ENCODE assay signal across 21 cellular contexts in genomic region chr10:3195286-3195685, GRCh38. TPM values are rescaled to one million over a fixed set of nuclear protein-coding genes. Genes with fewer than 3 reads are reported as not detected.
DNase-seq lines count a peak whose midpoint lies in the region; ATAC-seq and TF ChIP-seq lines count a peak whose summit lies in the region.
"Had no signal": no experiment of that assay in that cellular context is flagged by ENCODE, and none has a peak within 500 bp of the region (broad histone marks: within the 10 kb centered on the region; RNA-seq: fewer than 3 reads in every experiment).

No MANE protein-coding gene starts in this region.

- H3K27me3 ChIP-seq in trophoblast cell (ENCODE audit: insufficient read depth, low read length) (no peaks in the 10 kb centered on the region), smooth muscle cell (ENCODE audit: low read depth) (no peaks in the 10 kb centered on the region)

- H3K4me3 ChIP-seq in trophoblast cell (ENCODE audit: low read depth, low read length) (no peak overlapping the region), smooth muscle cell (no peak overlapping the region)
- H3K4me3 ChIP-seq: A549, GM23338 had no signal

- no peak overlapping the region for H2AK5ac ChIP-seq in trophoblast cell (ENCODE audit: low read length)

- H3K4me1 Mint-ChIP-seq in T-helper 17 cell, result peaks cover 19% of the 10 kb centered on the region

- H3F3A ChIP-seq in smooth muscle cell (ENCODE audit: low read depth), result no peaks in the 10 kb centered on the region

- H4K20me1 ChIP-seq in smooth muscle cell (ENCODE audit: low read depth), result no peaks in the 10 kb centered on the region

- no peak overlapping the region for H3K23ac ChIP-seq in trophoblast cell (ENCODE audit: low read length)

- H2BK120ac ChIP-seq in trophoblast cell (ENCODE audit: insufficient read depth, low read length, poor library complexity), result no peak overlapping the region

- no peaks in the 10 kb centered on the region for H3K36me3 ChIP-seq in trophoblast cell (ENCODE audit: control insufficient read depth in 1 of 2, insufficient read depth in 2 of 2, low read length in 2 of 2)
- H3K36me3 ChIP-seq in smooth muscle cell (ENCODE audit: low read depth), result no peaks in the 10 kb centered on the region

- H3K27me3 Mint-ChIP-seq in T-helper 17 cell, result peaks cover 33% of the 10 kb centered on the region

- no peak overlapping the region for H2BK12ac ChIP-seq in trophoblast cell (ENCODE audit: low read length)

- peak overlapping the region; percentile 41 for H3K27ac Mint-ChIP-seq in T-helper 17 cell
- H3K27ac Mint-ChIP-seq: CD4-positive, alpha-beta T cell; GM23338; HFFc6 had no signal

- H3K14ac ChIP-seq in trophoblast cell (ENCODE audit: low read length), result no peak overlapping the region

- H4K12ac ChIP-seq in trophoblast cell (ENCODE audit: low read depth, low read length), result no peak overlapping the region

- H3K79me2 ChIP-seq in trophoblast cell (ENCODE audit: control insufficient read depth, insufficient read depth, low read length, poor library complexity), result no peaks in the 10 kb centered on the region
- no peaks in the 10 kb centered on the region for H3K79me2 ChIP-seq in smooth muscle cell (ENCODE audit: low read depth)

- WGBS in trophoblast cell (ENCODE audit: extremely low coverage, insufficient coverage, insufficient read length), result no CpG with 5 or more reads among the region's 11 CpGs
- 70% methylated on average over 11 of the region's 11 CpGs for WGBS in smooth muscle cell (ENCODE audit: low lambda C conversion rate)

- no peak overlapping the region for H3K4ac ChIP-seq in trophoblast cell (ENCODE audit: low read depth, low read length)

- H3K4me2 ChIP-seq in trophoblast cell (ENCODE audit: low read length) (no peak overlapping the region), smooth muscle cell (no peak overlapping the region)
- H3K4me2 ChIP-seq: A549, GM23338 had no signal

- H4K8ac ChIP-seq in trophoblast cell (ENCODE audit: low read depth, low read length), result no peak overlapping the region

- H3K27ac ChIP-seq in trophoblast cell (ENCODE audit: low read depth, low read length) (no peak overlapping the region), smooth muscle cell (ENCODE audit: low read depth) (no peak overlapping the region)
- H3K27ac ChIP-seq: 22Rv1, C4-2B had no signal

- H3K9ac ChIP-seq in trophoblast cell (ENCODE audit: low read length), result no peak overlapping the region
- H3K9ac ChIP-seq in smooth muscle cell (ENCODE audit: low read depth), result no peak overlapping the region

- H3K18ac ChIP-seq in trophoblast cell (ENCODE audit: low read length), result no peak overlapping the region

- peak; percentile 27 for DNase-seq in NCI-H146 (lab: John Stamatoyannopoulos, UW)
- no peak for DNase-seq in NCI-H146 treated with DMSO at 0.1 percent for 48 hours (lab: John Stamatoyannopoulos, UW; ENCODE audit: unreplicated experiment)
- DNase-seq in T-helper 17 cell, result no peak
- DNase-seq in islet precursor cell, result peak; percentile 43
- no peak for DNase-seq in trophoblast cell
- DNase-seq in midbrain (lab: John Stamatoyannopoulos, UW), result no peak
- DNase-seq in smooth muscle cell (lab: John Stamatoyannopoulos, UW; ENCODE audit: unreplicated experiment), result no peak
- DNase-seq: AML-193; Caco-2; CD4-positive, alpha-beta T cell; DMS153; DMS79; GDM1; HCEC 1CT; HFFc6 had no signal

- no peak overlapping the region for H2BK5ac ChIP-seq in trophoblast cell (ENCODE audit: low read depth, low read length, poor library complexity)

- H3K4me3 Mint-ChIP-seq in T-helper 17 cell, result no peak overlapping the region
- H3K4me3 Mint-ChIP-seq: CD4-positive, alpha-beta T cell; GM23338; HFFc6 had no signal

- TF ChIP-seq CTCF in smooth muscle cell (IDR thresholded peaks at IDR 0.05; ENCODE audit: borderline replicate concordance, insufficient read depth, poor library complexity, severe bottlenecking), result no peak

- peaks cover 2% of the 10 kb centered on the region for H3K36me3 Mint-ChIP-seq in T-helper 17 cell (ENCODE audit: low read depth)

- peak overlapping the region; percentile 7 for H4K91ac ChIP-seq in trophoblast cell (ENCODE audit: low read depth, low read length)

- H3K4me1 ChIP-seq in trophoblast cell (ENCODE audit: control insufficient read depth in 1 of 2, insufficient read depth in 2 of 2, low read length in 2 of 2) (peaks cover 10 to 15% of the 10 kb centered on the region in 2 experiments), smooth muscle cell (ENCODE audit: low read depth) (peaks cover 5% of the 10 kb centered on the region)
- H3K4me1 ChIP-seq: Caco-2 had no signal

- H2AFZ ChIP-seq in trophoblast cell (ENCODE audit: insufficient read depth, low read length, poor library complexity) (no peak overlapping the region), smooth muscle cell (ENCODE audit: low read depth) (no peak overlapping the region)
- H2AFZ ChIP-seq: GM23338 had no signal

- H3K9me3 ChIP-seq in T-helper 17 cell (ENCODE audit: control insufficient read depth, low read length, poor library complexity, severe bottlenecking), result no peaks in the 10 kb centered on the region
- H3K9me3 ChIP-seq in trophoblast cell (ENCODE audit: insufficient read depth, low read depth, low read length), result no peaks in the 10 kb centered on the region
- H3K9me3 ChIP-seq in smooth muscle cell (replicated peaks; ENCODE audit: low read depth), result no peaks in the 10 kb centered on the region
- H3K9me3 ChIP-seq: A549, Caco-2 had no signal

- ATAC-seq in T-helper 17 cell, result no peak
- ATAC-seq in GM21619 (IDR thresholded peaks at IDR 0.05; ENCODE audit: unreplicated experiment), result no peak
- ATAC-seq: A549, GM23338, HepG2 had no signal

- H3K79me1 ChIP-seq in trophoblast cell (ENCODE audit: low read length), result peaks cover 17% of the 10 kb centered on the region

RNA-seq across cellular contexts. Expression of gene PITRM1, which starts 22.7 kb away (rescaled TPM):
- total RNA-seq in T-helper 17 cell (10 to 100 TPM; 61.3 to 79.1 TPM), smooth muscle cell (55.9 and 61.3 TPM in 2 replicates)
- 38.5 and 39.4 TPM in 2 replicates for polyA plus RNA-seq in trophoblast cell (2013)
- 49.2 and 53.8 TPM in 2 replicates for polyA plus RNA-seq in smooth muscle cell

Comparison
In these comparisons a context has a peak if more than half of its experiments do, and no peak if none do; other contexts are left out.
1. DNase-seq: peak in NCI-H146 (single experiment) and islet precursor cell (single experiment); none in NCI-H146 treated with DMSO at 0.1 percent for 48 hours (single experiment), T-helper 17 cell (0 of 3), trophoblast cell (0 of 2), midbrain (single experiment) and smooth muscle cell (single experiment).